In the genomic region with DNA sequence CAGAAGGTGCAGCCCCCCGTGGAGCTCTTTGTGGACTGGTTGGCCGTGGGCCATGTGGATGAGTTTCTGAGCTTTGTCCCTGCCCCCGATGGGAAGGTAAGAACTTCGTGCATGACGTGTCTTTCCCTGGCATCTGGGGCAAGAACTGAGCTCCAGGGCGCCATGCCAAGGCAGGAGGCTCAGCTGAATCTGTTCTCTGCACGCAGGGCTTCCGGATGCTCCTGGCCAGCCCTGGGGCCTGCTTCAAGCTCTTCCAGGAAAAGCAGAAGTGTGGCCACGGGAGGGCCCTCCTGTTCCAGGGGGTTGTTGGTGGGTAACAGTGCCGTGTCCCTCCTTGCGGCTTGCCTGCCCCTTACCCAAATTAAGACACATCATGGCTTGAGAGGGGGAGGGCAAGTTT, we compare ENCODE assay signal across 12 cellular contexts. TPM values are rescaled to one million over a fixed set of nuclear protein-coding genes. Genes with fewer than 3 reads are reported as not detected.
DNase-seq lines count a peak whose midpoint lies in the region; ATAC-seq and TF ChIP-seq lines count a peak whose summit lies in the region.
"Had no signal": no experiment of that assay in that cellular context is flagged by ENCODE, and none has a peak within 500 bp of the region (broad histone marks: within the 10 kb centered on the region; RNA-seq: fewer than 3 reads in every experiment).

No MANE protein-coding gene starts in this region.

- no peak overlapping the region for H2BK120ac ChIP-seq in trophoblast cell (ENCODE audit: insufficient read depth, low read length, poor library complexity)

- H3K4ac ChIP-seq in trophoblast cell (ENCODE audit: low read depth, low read length) = no peak overlapping the region

- no peaks in the 10 kb centered on the region for H3K36me3 Mint-ChIP-seq in stimulated activated memory B cell treated with anti-CD40 and anti-IgM and Interleukin-4, amounts not matched to agents 10 μg/mL and 1 μg/mL and 100 μg/mL, for 72 hours

- H3K9ac ChIP-seq in trophoblast cell (ENCODE audit: low read length) = no peak overlapping the region

- H3K23ac ChIP-seq in trophoblast cell (ENCODE audit: low read length) = no peak overlapping the region

- ATAC-seq in gastrocnemius medialis = no peak
- no peak for ATAC-seq in GM18502 (IDR thresholded peaks at IDR 0.05; ENCODE audit: poor library complexity, unreplicated experiment)
- no peak for ATAC-seq in stimulated activated memory B cell treated with anti-CD40 and anti-IgM and Interleukin-4, amounts not matched to agents 10 μg/mL and 1 μg/mL and 100 μg/mL, for 72 hours
- ATAC-seq: left colon, right cardiac atrium had no signal

- H2AFZ ChIP-seq in trophoblast cell (ENCODE audit: insufficient read depth, low read length, poor library complexity) = no peak overlapping the region

- in situ Hi-C loops in gastrocnemius medialis (cut with MboI; ENCODE audit: low sequenced_read_pairs in 4 of 4) = no loop called here

- H3K79me1 ChIP-seq in trophoblast cell (ENCODE audit: low read length) = no peaks in the 10 kb centered on the region

- peaks cover 54% of the 10 kb centered on the region for H3K27me3 Mint-ChIP-seq in stimulated activated memory B cell treated with anti-CD40 and anti-IgM and Interleukin-4, amounts not matched to agents 10 μg/mL and 1 μg/mL and 100 μg/mL, for 72 hours

- H3K27me3 ChIP-seq in gastrocnemius medialis = peaks cover 2 to 11% (median 5%) of the 10 kb centered on the region in 3 donors
- H3K27me3 ChIP-seq in trophoblast cell (ENCODE audit: insufficient read depth, low read length) = no peaks in the 10 kb centered on the region

- no peak overlapping the region for H3K27ac Mint-ChIP-seq in stimulated activated memory B cell treated with anti-CD40 and anti-IgM and Interleukin-4, amounts not matched to agents 10 μg/mL and 1 μg/mL and 100 μg/mL, for 72 hours
- H3K27ac Mint-ChIP-seq: T-helper 2 cell treated with Interferon-gamma antibody and Interleukin-4, amounts not matched to agents 5 μg/mL and 100 μg/mL, for 36 hours had no signal

- H2BK5ac ChIP-seq in trophoblast cell (ENCODE audit: low read depth, low read length, poor library complexity) = no peak overlapping the region

- H3K18ac ChIP-seq in trophoblast cell (ENCODE audit: low read length) = no peak overlapping the region

- peak; percentile 78 for DNase-seq in GDM1 (lab: John Stamatoyannopoulos, UW)
- DNase-seq in NCI-H2171 treated with DMSO at 0.1 percent for 48 hours (lab: John Stamatoyannopoulos, UW) = peak; percentile 51
- DNase-seq in amniotic stem cell (lab: John Stamatoyannopoulos, UW) = peak; percentile 3
- DNase-seq in myocyte (ENCODE audit: low read depth) = peak; percentile 24
- DNase-seq in gastrocnemius medialis = no peak
- DNase-seq in trophoblast cell = no peak
- DNase-seq: left colon, NCI-H2029 treated with DMSO at 0.1 percent for 48 hours had no signal

- H4K91ac ChIP-seq in trophoblast cell (ENCODE audit: low read depth, low read length) = no peak overlapping the region

- TF ChIP-seq CTCF in gastrocnemius medialis (IDR thresholded peaks at IDR 0.05 in 4 of 5, conservative IDR thresholded peaks at IDR 0.05 in 1 of 5) = no peak

- H3K4me1 Mint-ChIP-seq in stimulated activated memory B cell treated with anti-CD40 and anti-IgM and Interleukin-4, amounts not matched to agents 10 μg/mL and 1 μg/mL and 100 μg/mL, for 72 hours = peaks cover 8% of the 10 kb centered on the region

- H3K4me3 ChIP-seq in gastrocnemius medialis (no peak overlapping the region), trophoblast cell (ENCODE audit: low read depth, low read length) (no peak overlapping the region)

- no peak overlapping the region for H3K4me2 ChIP-seq in trophoblast cell (ENCODE audit: low read length)

- H4K8ac ChIP-seq in trophoblast cell (ENCODE audit: low read depth, low read length) = no peak overlapping the region

- no peak for TF ChIP-seq POLR2A in gastrocnemius medialis (IDR thresholded peaks at IDR 0.05)

- intact Hi-C loops in gastrocnemius medialis (cut with DNase I; ENCODE audit: low total_unique reads) = no loop called here

- H3K36me3 ChIP-seq in gastrocnemius medialis (no peaks in the 10 kb centered on the region), trophoblast cell (ENCODE audit: control insufficient read depth in 1 of 2, insufficient read depth in 2 of 2, low read length in 2 of 2) (no peaks in the 10 kb centered on the region)

- H3K27ac ChIP-seq in gastrocnemius medialis = no peak overlapping the region
- H3K27ac ChIP-seq in trophoblast cell (ENCODE audit: low read depth, low read length) = no peak overlapping the region

- no peak overlapping the region for H2BK12ac ChIP-seq in trophoblast cell (ENCODE audit: low read length)

- no peak overlapping the region for H3K14ac ChIP-seq in trophoblast cell (ENCODE audit: low read length)

- no peak overlapping the region for H3K4me3 Mint-ChIP-seq in stimulated activated memory B cell treated with anti-CD40 and anti-IgM and Interleukin-4, amounts not matched to agents 10 μg/mL and 1 μg/mL and 100 μg/mL, for 72 hours
- H3K4me3 Mint-ChIP-seq: T-helper 2 cell treated with Interferon-gamma antibody and Interleukin-4, amounts not matched to agents 5 μg/mL and 100 μg/mL, for 36 hours had no signal

- H3K9me3 Mint-ChIP-seq in stimulated activated memory B cell treated with anti-CD40 and anti-IgM and Interleukin-4, amounts not matched to agents 10 μg/mL and 1 μg/mL and 100 μg/mL, for 72 hours = no peaks in the 10 kb centered on the region
- H3K9me3 Mint-ChIP-seq: T-helper 2 cell treated with Interferon-gamma antibody and Interleukin-4, amounts not matched to agents 5 μg/mL and 100 μg/mL, for 36 hours had no signal

- WGBS in trophoblast cell (ENCODE audit: extremely low coverage, insufficient coverage, insufficient read length) = no CpG with 5 or more reads among the region's 11 CpGs

- H3K79me2 ChIP-seq in trophoblast cell (ENCODE audit: control insufficient read depth, insufficient read depth, low read length, poor library complexity) = no peaks in the 10 kb centered on the region

- no peak overlapping the region for H2AK5ac ChIP-seq in trophoblast cell (ENCODE audit: low read length)

- H3K9me3 ChIP-seq in gastrocnemius medialis (no peaks in the 10 kb centered on the region), trophoblast cell (ENCODE audit: insufficient read depth, low read depth, low read length) (no peaks in the 10 kb centered on the region)

- no peak overlapping the region for H4K12ac ChIP-seq in trophoblast cell (ENCODE audit: low read depth, low read length)

- H3K4me1 ChIP-seq in gastrocnemius medialis = no peaks in the 10 kb centered on the region
- no peaks in the 10 kb centered on the region for H3K4me1 ChIP-seq in trophoblast cell (ENCODE audit: control insufficient read depth in 1 of 2, insufficient read depth in 2 of 2, low read length in 2 of 2)

RNA-seq across cellular contexts. Expression of a gene that starts 27.7 kb away (rescaled TPM):
- total RNA-seq in myocyte (not detected in 2 replicates), gastrocnemius medialis (not detected)
- polyA plus RNA-seq in myocyte (2012) = 0.03 TPM
- polyA plus RNA-seq in trophoblast cell (2013) = not detected in 2 replicates
- total RNA-seq: left colon, right cardiac atrium had no signal
- polyA plus RNA-seq: right cardiac atrium had no signal

RNA-seq across cellular contexts. Expression of a gene that starts 31.4 kb away (rescaled TPM):
- total RNA-seq in myocyte = not detected in 2 replicates
- polyA plus RNA-seq in myocyte (2012) = not detected
- total RNA-seq in gastrocnemius medialis = not detected
- 0.07 and 0.11 TPM in 2 replicates for polyA plus RNA-seq in trophoblast cell (2013)
- total RNA-seq: left colon had no signal

Comparison
In these comparisons a context has a peak if more than half of its experiments do, and no peak if none do; other contexts are left out.
1. DNase-seq: peak in GDM1 (single experiment), NCI-H2171 treated with DMSO at 0.1 percent for 48 hours (single experiment), amniotic stem cell (single experiment) and myocyte (single experiment); none in gastrocnemius medialis (0 of 2) and trophoblast cell (0 of 2).